In genomic region chr11:93100211-93100610, GRCh38 we compare ENCODE assay signal across 22 cellular contexts.
DNase-seq lines count a peak whose midpoint lies in the region; TF ChIP-seq lines count a peak whose summit lies in the region.
"Had no signal": no experiment of that assay in that cellular context is flagged by ENCODE, and none has a peak within 500 bp of the region (broad histone marks: within the 10 kb centered on the region; RNA-seq: fewer than 3 reads in every experiment).

No MANE protein-coding gene starts in this region.

- H3K18ac ChIP-seq in mesenchymal stem cell (ENCODE audit: low read depth in 1 of 2, low read length in 2 of 2), result no peak overlapping the region

- no TSS peak for BruUV-seq in mammary epithelial cell (replicated peaks; lab: Mats Ljungman, UMichigan)

- WGBS in mammary epithelial cell (ENCODE audit: low coverage, missing lambda C conversion rate), result 27% methylated on average over 2 of the region's 2 CpGs
- 74% methylated on average over 2 of the region's 2 CpGs for WGBS in mesenchymal stem cell

- H3K23ac ChIP-seq in mesenchymal stem cell (ENCODE audit: low read length in 2 of 2), result no peak overlapping the region

- H3K27ac ChIP-seq in ACC112 (ENCODE audit: low read depth, low read length) (peak overlapping the region; percentile 50), mammary epithelial cell (ENCODE audit: insufficient read depth, low read depth, low read length) (no peak overlapping the region), mesenchymal stem cell (ENCODE audit: low read length, poor library complexity, severe bottlenecking) (no peak overlapping the region)
- H3K27ac ChIP-seq: esophagus squamous epithelium, heart left ventricle, Peyer's patch had no signal

- H3K4me3 Mint-ChIP-seq in HFFc6, result peak overlapping the region; percentile 70
- H3K4me3 Mint-ChIP-seq: activated naive CD8-positive, alpha-beta T cell treated with anti-CD3 and anti-CD28 coated beads, Interleukin-2, amount 10 ng/mL, durations not matched to agents 7 days and 5 days; CD14-positive monocyte; H9; immature natural killer cell; natural killer cell; stimulated activated naive CD8-positive, alpha-beta T cell treated with anti-CD3 and anti-CD28 coated beads, Interleukin-15, amount 100 ng/mL, for 72 hours; type B pancreatic cell had no signal

- H3K27me3 Mint-ChIP-seq in HFFc6 (ENCODE audit: insufficient read depth), result peaks cover 3% of the 10 kb centered on the region
- H3K27me3 Mint-ChIP-seq: type B pancreatic cell had no signal

- H3K9ac ChIP-seq in mammary epithelial cell (ENCODE audit: insufficient read depth, low read length) (no peak overlapping the region), mesenchymal stem cell (ENCODE audit: low read length) (peak overlapping the region; percentile 48)

- no peak overlapping the region for H3K14ac ChIP-seq in mesenchymal stem cell (ENCODE audit: low read length in 2 of 2)

- H2BK120ac ChIP-seq in mesenchymal stem cell (ENCODE audit: low read depth, low read length), result no peak overlapping the region

- no peaks in the 10 kb centered on the region for H3K79me1 ChIP-seq in mesenchymal stem cell (replicated peaks; ENCODE audit: low read length, poor library complexity, severe bottlenecking)

- H3K27me3 ChIP-seq in ACC112 (ENCODE audit: insufficient read depth, low read length), result no peaks in the 10 kb centered on the region
- H3K27me3 ChIP-seq in mammary epithelial cell (ENCODE audit: insufficient read depth, low read length), result no peaks in the 10 kb centered on the region
- H3K27me3 ChIP-seq in mesenchymal stem cell (ENCODE audit: control insufficient read depth in 1 of 2, insufficient read depth in 1 of 2, low read length in 2 of 2), result no peaks in the 10 kb centered on the region
- H3K27me3 ChIP-seq: esophagus squamous epithelium, heart left ventricle, Peyer's patch had no signal

- H3K9me3 Mint-ChIP-seq in HFFc6, result peaks cover 14% of the 10 kb centered on the region

- H3K36me3 ChIP-seq in ACC112 (ENCODE audit: insufficient read depth, low read length) (no peaks in the 10 kb centered on the region), mammary epithelial cell (ENCODE audit: insufficient read depth, low read length) (no peaks in the 10 kb centered on the region), mesenchymal stem cell (ENCODE audit: control insufficient read depth in 1 of 2, insufficient read depth in 2 of 2, low read depth in 1 of 2, low read length in 2 of 2) (no peaks in the 10 kb centered on the region)
- H3K36me3 ChIP-seq: esophagus squamous epithelium, heart left ventricle, Peyer's patch had no signal

- H4K91ac ChIP-seq in mesenchymal stem cell (ENCODE audit: low read length), result no peak overlapping the region

- H3K36me3 Mint-ChIP-seq in HFFc6 (ENCODE audit: low read depth), result peaks cover 14% of the 10 kb centered on the region; the same call in 1 of the 2 replicates
- H3K36me3 Mint-ChIP-seq: activated naive CD8-positive, alpha-beta T cell treated with anti-CD3 and anti-CD28 coated beads, Interleukin-2, amount 10 ng/mL, durations not matched to agents 7 days and 5 days; CD14-positive monocyte; immature natural killer cell; natural killer cell; type B pancreatic cell had no signal

- TF ChIP-seq CTCF in HFFc6 (IDR thresholded peaks at IDR 0.05), result no peak
- TF ChIP-seq CTCF in mammary epithelial cell (conservative IDR thresholded peaks at IDR 0.05 in 1 of 2, IDR thresholded peaks at IDR 0.05 in 1 of 2; ENCODE audit: extremely low read depth in 1 of 2, insufficient read depth in 1 of 2, low read depth in 1 of 2, low read length in 2 of 2), result no peak

- H2BK5ac ChIP-seq in mesenchymal stem cell (ENCODE audit: low read depth, low read length, poor library complexity, severe bottlenecking), result no peak overlapping the region

- no peak overlapping the region for H2AK5ac ChIP-seq in mesenchymal stem cell (ENCODE audit: low read length, severe bottlenecking)

- H3K79me2 ChIP-seq in ACC112 (ENCODE audit: control insufficient read depth, insufficient read depth, low read length, unreplicated experiment), result no peaks in the 10 kb centered on the region
- H3K79me2 ChIP-seq in mammary epithelial cell (ENCODE audit: insufficient read depth, low read length), result no peaks in the 10 kb centered on the region

- DNase-seq in HFFc6, result peak; percentile 76
- peak; percentile 52 for DNase-seq in mammary epithelial cell
- no peak for DNase-seq in mesenchymal stem cell
- DNase-seq in kidney glomerular epithelial cell (lab: John Stamatoyannopoulos, UW), result no peak
- DNase-seq in DMS53 (lab: John Stamatoyannopoulos, UW), result no peak
- DNase-seq in NCI-H1092 treated with DMSO at 0.1 percent for 48 hours (lab: John Stamatoyannopoulos, UW), result no peak
- DNase-seq in AG20443 (ENCODE audit: low spot score), result no peak
- DNase-seq: activated CD4-positive, alpha-beta T cell treated with anti-CD3 and anti-CD28 coated beads for 1 hour; activated naive CD8-positive, alpha-beta T cell treated with anti-CD3 and anti-CD28 coated beads, Interleukin-2, amount 10 ng/mL, durations not matched to agents 7 days and 5 days; caudate nucleus; effector CD4-positive, alpha-beta T cell; esophagus squamous epithelium; H9; heart left ventricle; immature natural killer cell; natural killer cell; NCI-H187; Peyer's patch; stimulated activated naive CD8-positive, alpha-beta T cell treated with anti-CD3 and anti-CD28 coated beads, Interleukin-15, amount 100 ng/mL, for 72 hours had no signal

- intact Hi-C loops in mammary epithelial cell (cut with micrococcal nuclease), result loop anchor here (2.0 kb wide), 1 partner anchor 13 kb away; no protein-coding TSS in a partner anchor

- no peak overlapping the region for H3K4me3 ChIP-seq in ACC112 (ENCODE audit: low read depth, low read length)
- H3K4me3 ChIP-seq in mammary epithelial cell (replicated peaks in 1 of 3; ENCODE audit: insufficient read depth in 1 of 3, low read depth in 2 of 3, low read length in 3 of 3), result no peak overlapping the region
- no peak overlapping the region for H3K4me3 ChIP-seq in mesenchymal stem cell (ENCODE audit: insufficient read depth in 1 of 2, low read depth in 1 of 2, low read length in 2 of 2)
- H3K4me3 ChIP-seq: esophagus squamous epithelium, heart left ventricle, Peyer's patch had no signal

- peak overlapping the region; percentile 80 for H3K27ac Mint-ChIP-seq in HFFc6
- H3K27ac Mint-ChIP-seq: activated naive CD8-positive, alpha-beta T cell treated with anti-CD3 and anti-CD28 coated beads, Interleukin-2, amount 10 ng/mL, durations not matched to agents 7 days and 5 days; CD14-positive monocyte; immature natural killer cell; natural killer cell; stimulated activated naive CD8-positive, alpha-beta T cell treated with anti-CD3 and anti-CD28 coated beads, Interleukin-15, amount 100 ng/mL, for 72 hours; type B pancreatic cell had no signal

- dilution Hi-C loops in mammary epithelial cell (cut with HindIII; ENCODE audit: low sequenced_read_pairs), result no loop called here

- H3K4me2 ChIP-seq in mammary epithelial cell (ENCODE audit: insufficient read depth, low read depth, low read length), result no peak overlapping the region
- no peak overlapping the region for H3K4me2 ChIP-seq in mesenchymal stem cell (ENCODE audit: low read length, poor library complexity, severe bottlenecking)

- H3K4ac ChIP-seq in mesenchymal stem cell (ENCODE audit: low read depth in 1 of 2, low read length in 2 of 2), result no peak overlapping the region

- H2BK12ac ChIP-seq in mesenchymal stem cell (ENCODE audit: low read length in 2 of 2), result no peak overlapping the region

- peak overlapping the region; percentile 14 for H2AFZ ChIP-seq in ACC112 (ENCODE audit: low read length, unreplicated experiment)
- H2AFZ ChIP-seq in mammary epithelial cell (ENCODE audit: low read depth, low read length), result peak overlapping the region; percentile 58
- no peak overlapping the region for H2AFZ ChIP-seq in mesenchymal stem cell (ENCODE audit: low read depth, low read length)

- no peak overlapping the region for H2BK15ac ChIP-seq in mesenchymal stem cell (ENCODE audit: low read depth, poor library complexity, severe bottlenecking)

- H3K4me1 ChIP-seq in ACC112 (ENCODE audit: control insufficient read depth, insufficient read depth, low read length, unreplicated experiment) (peaks cover 10% of the 10 kb centered on the region), mammary epithelial cell (ENCODE audit: insufficient read depth, low read length) (peaks cover 15% of the 10 kb centered on the region), mesenchymal stem cell (ENCODE audit: control insufficient read depth, insufficient read depth, low read depth, low read length) (peaks cover 1% of the 10 kb centered on the region)
- H3K4me1 ChIP-seq: esophagus squamous epithelium, heart left ventricle, Peyer's patch had no signal

- H4K20me1 ChIP-seq in mammary epithelial cell (ENCODE audit: insufficient read depth, low read length), result no peaks in the 10 kb centered on the region

- H3K4me1 Mint-ChIP-seq in HFFc6 (ENCODE audit: low read depth), result peaks cover 30% of the 10 kb centered on the region
- H3K4me1 Mint-ChIP-seq: activated naive CD8-positive, alpha-beta T cell treated with anti-CD3 and anti-CD28 coated beads, Interleukin-2, amount 10 ng/mL, durations not matched to agents 7 days and 5 days; CD14-positive monocyte; immature natural killer cell; natural killer cell; stimulated activated naive CD8-positive, alpha-beta T cell treated with anti-CD3 and anti-CD28 coated beads, Interleukin-15, amount 100 ng/mL, for 72 hours had no signal

- in situ Hi-C loops in mammary epithelial cell (cut with MboI; ENCODE audit: low sequenced_read_pairs in 2 of 2), result no loop called here

- CTCF ChIA-PET in mammary epithelial cell (lab: Charles Lee; ENCODE audit: low non-redundant PET), result no interaction called here

- H4K8ac ChIP-seq in mesenchymal stem cell (ENCODE audit: low read length), result no peak overlapping the region

- H3K9me3 ChIP-seq in mammary epithelial cell (replicated peaks; ENCODE audit: insufficient read depth, low read length) (no peaks in the 10 kb centered on the region), mesenchymal stem cell (ENCODE audit: control insufficient read depth, low read length) (no peaks in the 10 kb centered on the region)
- H3K9me3 ChIP-seq: esophagus squamous epithelium, Peyer's patch had no signal

Comparison
In these comparisons a context has a peak if more than half of its experiments do, and no peak if none do; other contexts are left out.
1. DNase-seq: peak in HFFc6 (single experiment) and mammary epithelial cell (single experiment); none in mesenchymal stem cell (single experiment), kidney glomerular epithelial cell (single experiment), DMS53 (single experiment), NCI-H1092 treated with DMSO at 0.1 percent for 48 hours (single experiment) and AG20443 (single experiment).